11 cellular contexts compared by ENCODE assay signal in genomic region chr13:52695856-52696255, GRCh38. TPM values are rescaled to one million over a fixed set of nuclear protein-coding genes. Genes with fewer than 3 reads are reported as not detected.
A peak's percentile ranks its signal among the peaks of the same experiment; 100 is the strongest.
DNase-seq lines count a peak whose midpoint lies in the region; ATAC-seq and TF ChIP-seq lines count a peak whose summit lies in the region.
"Had no signal": no experiment of that assay in that cellular context is flagged by ENCODE, and none has a peak within 500 bp of the region (broad histone marks: within the 10 kb centered on the region; RNA-seq: fewer than 3 reads in every experiment).

No MANE protein-coding gene starts in this region.

- no peak overlapping the region for H3K4me3 Mint-ChIP-seq in glutamatergic neuron (ENCODE audit: unreplicated experiment)

- H2AFZ ChIP-seq in mammary epithelial cell (ENCODE audit: low read depth, low read length) = no peak overlapping the region

- BruUV-seq in mammary epithelial cell (replicated peaks; lab: Mats Ljungman, UMichigan) = no TSS peak

- dilution Hi-C loops in mammary epithelial cell (cut with HindIII; ENCODE audit: low sequenced_read_pairs) = no loop called here

- H3K27me3 ChIP-seq in mammary epithelial cell (ENCODE audit: insufficient read depth, low read length) = no peaks in the 10 kb centered on the region
- H3K27me3 ChIP-seq: heart left ventricle had no signal

- intact Hi-C loops in mammary epithelial cell (cut with micrococcal nuclease) = no loop called here

- DNase-seq in AG09319 (ENCODE audit: extremely low read depth, low read depth) = peak; percentile 15
- DNase-seq in HT1080 (ENCODE audit: low read depth) = peak; percentile 57
- peak; percentile 66 for DNase-seq in mammary epithelial cell
- DNase-seq in NCI-H2029 treated with DMSO at 0.1 percent for 48 hours (lab: John Stamatoyannopoulos, UW) = no peak
- DNase-seq in cortex of kidney (lab: John Stamatoyannopoulos, UW) = no peak
- DNase-seq in glutamatergic neuron = no peak
- no peak for DNase-seq in GDM1 (lab: John Stamatoyannopoulos, UW)
- DNase-seq: heart left ventricle, NCI-H774 had no signal

- H3K4me2 ChIP-seq in mammary epithelial cell (ENCODE audit: insufficient read depth, low read depth, low read length) = no peak overlapping the region

- H4K20me1 ChIP-seq in mammary epithelial cell (ENCODE audit: insufficient read depth, low read length) = no peaks in the 10 kb centered on the region

- no peaks in the 10 kb centered on the region for H3K36me3 Mint-ChIP-seq in glutamatergic neuron (ENCODE audit: unreplicated experiment)

- H3K4me3 ChIP-seq in mammary epithelial cell (replicated peaks in 1 of 3; ENCODE audit: insufficient read depth in 1 of 3, low read depth in 2 of 3, low read length in 3 of 3) = no peak overlapping the region
- H3K4me3 ChIP-seq: heart left ventricle had no signal

- H3K4me1 Mint-ChIP-seq in glutamatergic neuron (ENCODE audit: low read depth, unreplicated experiment) = no peaks in the 10 kb centered on the region

- H3K36me3 ChIP-seq in mammary epithelial cell (ENCODE audit: insufficient read depth, low read length) = peaks cover 3% of the 10 kb centered on the region

- H3K9me3 ChIP-seq in mammary epithelial cell (replicated peaks; ENCODE audit: insufficient read depth, low read length) = no peaks in the 10 kb centered on the region
- H3K9me3 ChIP-seq: heart left ventricle had no signal

- ATAC-seq in GM18858 (IDR thresholded peaks at IDR 0.05; ENCODE audit: unreplicated experiment) = peak; percentile 81
- ATAC-seq: heart left ventricle had no signal

- no peak overlapping the region for H3K27ac Mint-ChIP-seq in glutamatergic neuron (ENCODE audit: unreplicated experiment)

- H3K9ac ChIP-seq in mammary epithelial cell (ENCODE audit: insufficient read depth, low read length) = no peak overlapping the region

- in situ Hi-C loops in mammary epithelial cell (cut with MboI; ENCODE audit: low sequenced_read_pairs in 2 of 2) = no loop called here

- no peaks in the 10 kb centered on the region for H3K27me3 Mint-ChIP-seq in glutamatergic neuron (ENCODE audit: unreplicated experiment)

- H3K79me2 ChIP-seq in mammary epithelial cell (ENCODE audit: insufficient read depth, low read length) = no peaks in the 10 kb centered on the region

- no peaks in the 10 kb centered on the region for H3K4me1 ChIP-seq in mammary epithelial cell (ENCODE audit: insufficient read depth, low read length)
- H3K4me1 ChIP-seq: heart left ventricle had no signal

- H3K9me3 Mint-ChIP-seq in glutamatergic neuron (ENCODE audit: unreplicated experiment) = no peaks in the 10 kb centered on the region

- 75% methylated on average over 3 of the region's 3 CpGs for WGBS in mammary epithelial cell (ENCODE audit: low coverage, missing lambda C conversion rate)

- no peak for TF ChIP-seq CTCF in AG09319 (IDR thresholded peaks at IDR 0.05; ENCODE audit: low read depth, low read length)
- TF ChIP-seq CTCF in mammary epithelial cell (conservative IDR thresholded peaks at IDR 0.05 in 1 of 2, IDR thresholded peaks at IDR 0.05 in 1 of 2; ENCODE audit: extremely low read depth in 1 of 2, insufficient read depth in 1 of 2, low read depth in 1 of 2, low read length in 2 of 2) = no peak
- no peak for TF ChIP-seq CTCF in glutamatergic neuron (IDR thresholded peaks at IDR 0.05; ENCODE audit: partially characterized antibody, unreplicated experiment)

- no peak overlapping the region for H3K27ac ChIP-seq in mammary epithelial cell (ENCODE audit: insufficient read depth, low read depth, low read length)
- H3K27ac ChIP-seq: heart left ventricle had no signal

- CTCF ChIA-PET in mammary epithelial cell (lab: Charles Lee; ENCODE audit: low non-redundant PET) = no interaction called here

RNA-seq across cellular contexts. Expression of gene SUGT1, which starts 43.2 kb away (rescaled TPM):
- total RNA-seq in HT1080 (2014; rRNA removed; shearing (Covaris generic)) = 60.6 and 79.5 TPM in 2 replicates
- polyA plus RNA-seq in HT1080 (2015; cell fraction: cytosol; rRNA removed) = 54.2 and 54.4 TPM in 2 replicates
- 43.6 and 45.5 TPM in 2 replicates for polyA plus RNA-seq in HT1080 (2015; cell fraction: nucleus; rRNA removed)
- 10 to 100 TPM; 16.8 to 45.9 TPM for total RNA-seq in mammary epithelial cell
- polyA plus RNA-seq in mammary epithelial cell = 28.8 TPM
- polyA minus RNA-seq in mammary epithelial cell = 16.7 TPM
- 57.9 TPM for total RNA-seq in glutamatergic neuron (ENCODE audit: unreplicated experiment)

RNA-seq across cellular contexts. Expression of gene CNMD, which starts 43.8 kb away (rescaled TPM):
- total RNA-seq in HT1080 (2014; rRNA removed; shearing (Covaris generic)) = not detected in 2 replicates
- polyA plus RNA-seq in HT1080 (2015; cell fraction: cytosol; rRNA removed) = not detected in 2 replicates
- polyA plus RNA-seq in HT1080 (2015; cell fraction: nucleus; rRNA removed) = not detected in 2 replicates
- total RNA-seq in mammary epithelial cell (not detected), glutamatergic neuron (ENCODE audit: unreplicated experiment) (0.98 TPM)
- polyA plus RNA-seq in mammary epithelial cell = not detected
- not detected for polyA minus RNA-seq in mammary epithelial cell
- total RNA-seq: heart left ventricle had no signal
- polyA plus RNA-seq: heart left ventricle, urinary bladder had no signal

RNA-seq across cellular contexts. Expression of gene HNRNPA1L2, which starts 53.6 kb away (rescaled TPM):
- 3.0 and 3.1 TPM in 2 replicates for total RNA-seq in HT1080 (2014; rRNA removed; shearing (Covaris generic))
- polyA plus RNA-seq in HT1080 (2015; cell fraction: cytosol; rRNA removed) = 9.2 and 9.7 TPM in 2 replicates
- 14.3 and 17.1 TPM in 2 replicates for polyA plus RNA-seq in HT1080 (2015; cell fraction: nucleus; rRNA removed)
- total RNA-seq in mammary epithelial cell = 1 to 10 TPM; 2.3 to 9.3 TPM
- 7.2 TPM for polyA plus RNA-seq in mammary epithelial cell
- 6.1 TPM for polyA minus RNA-seq in mammary epithelial cell
- total RNA-seq in glutamatergic neuron (ENCODE audit: unreplicated experiment) = 15.2 TPM

Comparison
In these comparisons a context has a peak if more than half of its experiments do, and no peak if none do; other contexts are left out.
1. DNase-seq: peak in AG09319 (single experiment), HT1080 (single experiment) and mammary epithelial cell (single experiment); none in NCI-H2029 treated with DMSO at 0.1 percent for 48 hours (single experiment), cortex of kidney (single experiment), glutamatergic neuron (single experiment) and GDM1 (single experiment).